25 cellular contexts compared by ENCODE assay signal in the genomic region with DNA sequence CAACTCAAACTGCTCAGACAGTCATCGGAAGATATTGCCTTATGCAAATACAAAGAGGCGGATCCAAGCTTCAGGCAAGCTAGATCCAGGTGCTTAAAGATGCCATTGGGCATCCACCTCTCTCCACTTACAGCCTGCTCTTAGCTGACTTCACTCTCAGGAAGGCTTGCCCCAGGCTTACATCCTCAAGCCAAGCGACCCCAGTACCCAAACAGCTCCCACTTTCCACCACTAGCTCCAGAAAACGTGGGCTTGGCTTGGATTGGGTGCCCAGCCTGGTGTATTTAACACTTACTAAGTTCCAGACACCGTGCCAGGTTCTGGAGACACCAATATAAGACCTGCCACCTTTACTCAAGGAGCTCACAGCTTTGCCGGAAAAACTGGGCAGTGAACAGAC.
"Had no signal": no experiment of that assay in that cellular context is flagged by ENCODE, and none has a peak within 500 bp of the region (broad histone marks: within the 10 kb centered on the region; RNA-seq: fewer than 3 reads in every experiment).

No MANE protein-coding gene starts in this region.

- H3K9me3 ChIP-seq: ascending aorta, SJSA1 had no signal

- H3K4me1 ChIP-seq: ascending aorta, body of pancreas, SJSA1 had no signal

- H3K36me3 ChIP-seq: ascending aorta, SJSA1 had no signal

- DNase-seq: activated CD4-positive, alpha-beta T cell treated with anti-CD3 and anti-CD28 coated beads for 4 hours; activated CD8-positive, alpha-beta memory T cell treated with anti-CD3 and anti-CD28 coated beads, Interleukin-2, amount 50 U/mL, for 4 hours; activated CD8-positive, alpha-beta T cell treated with anti-CD3 and anti-CD28 coated beads for 36 hours; activated naive CD4-positive, alpha-beta T cell; activated T-cell treated with anti-CD3 and anti-CD28 coated beads, Interleukin-2, amount 50 U/mL, for 72 hours; body of pancreas; NCI-H1092 treated with DMSO at 0.1 percent for 48 hours; NCI-H1417 treated with DMSO at 0.1 percent for 48 hours; NCI-H1694; NCI-H2029 treated with DMSO at 0.1 percent for 48 hours; NCI-H2171; NCI-H2227 treated with DMSO at 0.1 percent for 48 hours; NCI-H446 treated with DMSO at 0.1 percent for 48 hours; NCI-H524 treated with DMSO at 0.1 percent for 48 hours; NCI-H82; SHP77 had no signal

- H3K4me3 ChIP-seq: ascending aorta, body of pancreas, SJSA1 had no signal

- H3K27ac ChIP-seq: ascending aorta, body of pancreas, KMS-11, RWPE1, SJSA1 had no signal

- ATAC-seq: activated CD4-positive, CD25-positive, alpha-beta regulatory T cell treated with anti-CD3 and anti-CD28 coated beads, Interleukin-2, amount 50 U/mL, for 24 hours; activated CD8-positive, alpha-beta T cell treated with anti-CD3 and anti-CD28 coated beads for 36 hours; activated T-cell treated with anti-CD3 and anti-CD28 coated beads, Interleukin-2, amount 50 U/mL, for 72 hours; body of pancreas; Panc1 had no signal

- H3K4me3 Mint-ChIP-seq: activated CD8-positive, alpha-beta T cell treated with anti-CD3 and anti-CD28 coated beads for 36 hours; activated naive CD4-positive, alpha-beta T cell treated with anti-CD3 and anti-CD28 coated beads, Interleukin-2, amount 50 U/mL, for 24 hours; activated T-cell treated with anti-CD3 and anti-CD28 coated beads, Interleukin-2, amount 50 U/mL, for 72 hours; T-helper 1 cell treated with Interleukin-12 subunit alpha and Interleukin-12 subunit beta and Interleukin-4 antibody, amounts not matched to agents 30 μg/mL and 1 μg/mL, for 36 hours had no signal

- H3K4me2 ChIP-seq: KMS-11 had no signal

- H3K9ac ChIP-seq: KMS-11 had no signal

- H3K27me3 ChIP-seq: ascending aorta, body of pancreas, SJSA1 had no signal

- H3K4me1 Mint-ChIP-seq: activated naive CD4-positive, alpha-beta T cell treated with anti-CD3 and anti-CD28 coated beads, Interleukin-2, amount 50 U/mL, for 24 hours had no signal

- H3K27ac Mint-ChIP-seq: activated CD8-positive, alpha-beta T cell treated with anti-CD3 and anti-CD28 coated beads for 36 hours; activated naive CD4-positive, alpha-beta T cell treated with anti-CD3 and anti-CD28 coated beads, Interleukin-2, amount 50 U/mL, for 24 hours; activated T-cell treated with anti-CD3 and anti-CD28 coated beads, Interleukin-2, amount 50 U/mL, for 72 hours; activated T-helper 2 cell treated with anti-CD3 and anti-CD28 coated beads, Interferon-gamma antibody, Interleukin-2, Interleukin-4, amounts not matched to agents 10 μg/mL and 5 μg/mL and 100 μg/mL, durations not matched to agents 14 hours and 24 hours and 36 hours; T-helper 1 cell treated with Interleukin-12 subunit alpha and Interleukin-12 subunit beta and Interleukin-4 antibody, amounts not matched to agents 30 μg/mL and 1 μg/mL, for 36 hours had no signal

- H3K9me3 Mint-ChIP-seq: activated CD8-positive, alpha-beta T cell treated with anti-CD3 and anti-CD28 coated beads for 36 hours; activated naive CD4-positive, alpha-beta T cell treated with anti-CD3 and anti-CD28 coated beads, Interleukin-2, amount 50 U/mL, for 24 hours; activated T-cell treated with anti-CD3 and anti-CD28 coated beads, Interleukin-2, amount 50 U/mL, for 72 hours; activated T-helper 2 cell treated with anti-CD3 and anti-CD28 coated beads, Interferon-gamma antibody, Interleukin-2, Interleukin-4, amounts not matched to agents 10 μg/mL and 5 μg/mL and 100 μg/mL, durations not matched to agents 14 hours and 24 hours and 36 hours had no signal

- H3K36me3 Mint-ChIP-seq: activated naive CD4-positive, alpha-beta T cell treated with anti-CD3 and anti-CD28 coated beads, Interleukin-2, amount 50 U/mL, for 24 hours had no signal
